Comparison of ENCODE assay signal across 8 cellular contexts in genomic region chr18:32271649-32272324, GRCh38.
DNase-seq lines count a peak whose midpoint lies in the region; ATAC-seq and TF ChIP-seq lines count a peak whose summit lies in the region.

No MANE protein-coding gene starts in this region.

- no peak overlapping the region for H3K4me3 ChIP-seq in psoas muscle

- H3K36me3 Mint-ChIP-seq in activated CD8-positive, alpha-beta memory T cell treated with anti-CD3 and anti-CD28 coated beads, Interleukin-2, amount 10 ng/mL, durations not matched to agents 7 days and 5 days = no peaks in the 10 kb centered on the region

- no peak overlapping the region for H3K27ac ChIP-seq in foreskin keratinocyte
- no peak overlapping the region for H3K27ac ChIP-seq in psoas muscle

- CTCF ChIA-PET in activated CD8-positive, alpha-beta memory T cell treated with anti-CD3 and anti-CD28 coated beads, Interleukin-2, amount 10 ng/mL, durations not matched to agents 7 days and 5 days (lab: Charles Lee) = interaction anchor here (0.5 to 1.7 kb wide), 7 partner anchors 8 to 281 kb away, joined by 3 to 15 read pairs (median 6); partner anchors contain the start of gene GAREM1

- TF ChIP-seq CTCF in foreskin keratinocyte (conservative IDR thresholded peaks at IDR 0.05) = peak; percentile 89
- peak; percentile 72 for TF ChIP-seq CTCF in psoas muscle (IDR thresholded peaks at IDR 0.05)

- peaks cover 3 to 36% of the 10 kb centered on the region in 2 donors for H3K36me3 ChIP-seq in psoas muscle (ENCODE audit: insufficient read depth in 1 of 2, low read depth in 1 of 2)

- no peak for DNase-seq in activated CD8-positive, alpha-beta memory T cell treated with anti-CD3 and anti-CD28 coated beads, Interleukin-2, amount 10 ng/mL, durations not matched to agents 7 days and 5 days
- no peak for DNase-seq in activated CD8-positive, alpha-beta memory T cell treated with anti-CD3 and anti-CD28 coated beads, Interleukin-2, amount 50 U/mL, for 48 hours
- DNase-seq in LoVo (ENCODE audit: low spot score) (peak; percentile 59), SKM-1 treated with dmso at 0.1 percent for 144 hours (lab: John Stamatoyannopoulos, UW; ENCODE audit: unreplicated experiment) (peak; percentile 65), foreskin keratinocyte (peak; percentile 10 to 18), psoas muscle (no peak)

- H3K4me1 Mint-ChIP-seq in activated CD8-positive, alpha-beta memory T cell treated with anti-CD3 and anti-CD28 coated beads, Interleukin-2, amount 10 ng/mL, durations not matched to agents 7 days and 5 days = no peaks in the 10 kb centered on the region

- no peak overlapping the region for H3K4me3 Mint-ChIP-seq in activated CD8-positive, alpha-beta memory T cell treated with anti-CD3 and anti-CD28 coated beads, Interleukin-2, amount 10 ng/mL, durations not matched to agents 7 days and 5 days

- H3K27me3 Mint-ChIP-seq in activated CD8-positive, alpha-beta memory T cell treated with anti-CD3 and anti-CD28 coated beads, Interleukin-2, amount 10 ng/mL, durations not matched to agents 7 days and 5 days = peaks cover 13% of the 10 kb centered on the region

- ATAC-seq in activated CD8-positive, alpha-beta memory T cell treated with anti-CD3 and anti-CD28 coated beads, Interleukin-2, amount 10 ng/mL, durations not matched to agents 7 days and 5 days = peak; percentile 47
- ATAC-seq in GM21786 (IDR thresholded peaks at IDR 0.05; ENCODE audit: unreplicated experiment) (peak; percentile 85), foreskin keratinocyte (peak; percentile 89), psoas muscle (peak; percentile 67 to 87 (median 70)), HG03097 (IDR thresholded peaks at IDR 0.05; ENCODE audit: low FRiP score, unreplicated experiment) (no peak)

- H3K27ac Mint-ChIP-seq in activated CD8-positive, alpha-beta memory T cell treated with anti-CD3 and anti-CD28 coated beads, Interleukin-2, amount 10 ng/mL, durations not matched to agents 7 days and 5 days = no peak overlapping the region

- H3K4me1 ChIP-seq in foreskin keratinocyte (no peaks in the 10 kb centered on the region), psoas muscle (no peaks in the 10 kb centered on the region)

- no peaks in the 10 kb centered on the region for H3K9me3 Mint-ChIP-seq in activated CD8-positive, alpha-beta memory T cell treated with anti-CD3 and anti-CD28 coated beads, Interleukin-2, amount 10 ng/mL, durations not matched to agents 7 days and 5 days (ENCODE audit: low read depth)

- H3K9me3 ChIP-seq in psoas muscle = no peaks in the 10 kb centered on the region

- WGBS in psoas muscle, 3 donors = 61 to 70% (median 67%) methylated on average over 6 of the region's 6 CpGs

- no peaks in the 10 kb centered on the region for H3K27me3 ChIP-seq in foreskin keratinocyte
- no peaks in the 10 kb centered on the region for H3K27me3 ChIP-seq in psoas muscle (ENCODE audit: insufficient read depth in 3 of 3, low read length in 2 of 3)

- intact Hi-C loops in psoas muscle (cut with DNase I) = loop anchor here (2.0 to 5.0 kb wide), 5 partner anchors 109 to 281 kb away; partner anchors contain the start of gene GAREM1 (in 2 of the 2)

Comparison
In these comparisons a context has a peak if more than half of its experiments do, and no peak if none do; other contexts are left out.
1. DNase-seq: peak in LoVo (single experiment), SKM-1 treated with dmso at 0.1 percent for 144 hours (single experiment) and foreskin keratinocyte (2 of 2); none in activated CD8-positive, alpha-beta memory T cell treated with anti-CD3 and anti-CD28 coated beads, Interleukin-2, amount 10 ng/mL, durations not matched to agents 7 days and 5 days (single experiment), activated CD8-positive, alpha-beta memory T cell treated with anti-CD3 and anti-CD28 coated beads, Interleukin-2, amount 50 U/mL, for 48 hours (single experiment) and psoas muscle (0 of 2).